ENCODE assay signal across 15 cellular contexts in genomic region chr1:95183952-95184351, GRCh38. TPM values are rescaled to one million over a fixed set of nuclear protein-coding genes. Genes with fewer than 3 reads are reported as not detected.
DNase-seq lines count a peak whose midpoint lies in the region; ATAC-seq and TF ChIP-seq lines count a peak whose summit lies in the region.
"Had no signal": no experiment of that assay in that cellular context is flagged by ENCODE, and none has a peak within 500 bp of the region (broad histone marks: within the 10 kb centered on the region; RNA-seq: fewer than 3 reads in every experiment).

No MANE protein-coding gene starts in this region.

- intact Hi-C loops in Right ventricle myocardium inferior (cut with DNase I), result no loop called here
- intact Hi-C loops in cardiac septum (cut with DNase I), result no loop called here
- intact Hi-C loops in transverse colon (cut with DNase I; ENCODE audit: low total_unique reads), result no loop called here

- H3K9ac ChIP-seq in adipocyte (ENCODE audit: low read length), result no peak overlapping the region
- H3K9ac ChIP-seq: BLaER1, GM23248 had no signal

- TF ChIP-seq EP300 in transverse colon (IDR thresholded peaks at IDR 0.05; ENCODE audit: low read depth), result no peak

- no peak for TF ChIP-seq POLR2A in transverse colon (IDR thresholded peaks at IDR 0.05)

- H3K4me3 ChIP-seq in adipocyte (ENCODE audit: low read length) (no peak overlapping the region), retinal pigment epithelial cell (ENCODE audit: low read length) (no peak overlapping the region), transverse colon (no peak overlapping the region)
- H3K4me3 ChIP-seq: BLaER1, GM23248 had no signal

- H3K27me3 ChIP-seq in adipocyte (replicated peaks; ENCODE audit: control insufficient read depth, insufficient read depth, low read length), result no peaks in the 10 kb centered on the region
- no peaks in the 10 kb centered on the region for H3K27me3 ChIP-seq in transverse colon
- H3K27me3 ChIP-seq: BLaER1 had no signal

- ATAC-seq in Right ventricle myocardium inferior, result peak; percentile 36
- ATAC-seq: HCT116 had no signal

- H3K9me3 ChIP-seq in adipocyte (ENCODE audit: control insufficient read depth, low read length) (no peaks in the 10 kb centered on the region), transverse colon (no peaks in the 10 kb centered on the region)
- H3K9me3 ChIP-seq: BLaER1, Caco-2 had no signal

- DNase-seq in Right ventricle myocardium inferior (ENCODE audit: missing footprints) (no peak), cardiac septum (ENCODE audit: low spot score) (no peak), adipocyte (ENCODE audit: low read depth) (peak; percentile 7), globus pallidus (ENCODE audit: low spot score) (peak; percentile 54), retinal pigment epithelial cell (ENCODE audit: low read depth) (peak; percentile 39), DMS 273 treated with DMSO at 0.1 percent for 48 hours (lab: John Stamatoyannopoulos, UW) (no peak), transverse colon (no peak)
- DNase-seq: Caco-2; CD8-positive, alpha-beta memory T cell; DMS53; GF-D8; GM23248 had no signal

- no peaks in the 10 kb centered on the region for H3K36me3 ChIP-seq in adipocyte (ENCODE audit: control insufficient read depth, insufficient read depth, low read length, severe bottlenecking)
- no peaks in the 10 kb centered on the region for H3K36me3 ChIP-seq in transverse colon
- H3K36me3 ChIP-seq: BLaER1 had no signal

- in situ Hi-C loops in transverse colon (cut with MboI; ENCODE audit: low pct_ligation_motif_present in 1 of 4, low pct_unique_long_range_greater_than_20kb in 1 of 4, low sequenced_read_pairs in 3 of 4), result no loop called here

- TF ChIP-seq CTCF in retinal pigment epithelial cell (conservative IDR thresholded peaks at IDR 0.05; ENCODE audit: low read depth, low read length) (no peak), transverse colon (IDR thresholded peaks at IDR 0.05) (no peak)

- H3K27ac ChIP-seq in transverse colon, result no peak overlapping the region
- H3K27ac ChIP-seq: 22Rv1, BLaER1, GM23248 had no signal

- no peaks in the 10 kb centered on the region for H3K4me1 ChIP-seq in adipocyte (ENCODE audit: control insufficient read depth, insufficient read depth, low read length)
- H3K4me1 ChIP-seq in transverse colon, result peaks cover 0 to 7% (median 0%) of the 10 kb centered on the region in 4 donors
- H3K4me1 ChIP-seq: BLaER1, Caco-2 had no signal

RNA-seq across cellular contexts. Expression of gene RWDD3, which starts 50.1 kb away (rescaled TPM):
- total RNA-seq in Right ventricle myocardium inferior (16.4 TPM), cardiac septum (24.8 TPM), transverse colon (10 to 100 TPM in 3 of 4 donors, 1 to 10 TPM in 1; 2.4 to 22.8 (median 15.1) TPM)

Comparison
In these comparisons a context has a peak if more than half of its experiments do, and no peak if none do; other contexts are left out.
1. DNase-seq: peak in adipocyte (single experiment), globus pallidus (single experiment) and retinal pigment epithelial cell (single experiment); none in Right ventricle myocardium inferior (single experiment), cardiac septum (single experiment), DMS 273 treated with DMSO at 0.1 percent for 48 hours (single experiment) and transverse colon (single experiment).